In genomic region chr1:16351994-16352841, GRCh38 we compare ENCODE assay signal across 1 cellular context.
TF ChIP-seq lines count a peak whose summit lies in the region.

Gene FBXO42, minus strand, starts transcription at chr1:16352480. Its CDS starts 37,062 bp downstream, at chr1:16315418.

TF ChIP-seq in HepG2, 621 proteins besides CTCF, POLR2A, EP300 and RAD21 (continued from another document and continues in another):
- no peak; the same call in 1 of the 2 replicates for TF ChIP-seq ZNF646 (CRISPR knock-in tag; IDR thresholded peaks at IDR 0.05)
- TF ChIP-seq FOXA3 (CRISPR knock-in tag; IDR thresholded peaks at IDR 0.05): peak; percentile 46
- TF ChIP-seq ASH2L (IDR thresholded peaks at IDR 0.05; ENCODE audit: insufficient read length, low read depth, low read length): peak; percentile 66
- peak; percentile 77; the same call in 1 of the 2 replicates for TF ChIP-seq ZNF446 (CRISPR knock-in tag; IDR thresholded peaks at IDR 0.05)
- peak; percentile 83 for TF ChIP-seq ZBTB38 (CRISPR knock-in tag; IDR thresholded peaks at IDR 0.05)
- TF ChIP-seq KDM6A (CRISPR knock-in tag; IDR thresholded peaks at IDR 0.05; ENCODE audit: low read depth): 0 out of 2 replicates have a peak, but pooled peaks have one; percentile 16
- no peak; the same call in 1 of the 2 replicates for TF ChIP-seq E2F5 (CRISPR knock-in tag; conservative IDR thresholded peaks at IDR 0.05)
- TF ChIP-seq HES4 (CRISPR knock-in tag; IDR thresholded peaks at IDR 0.05; ENCODE audit: borderline replicate concordance): peak; percentile 74
- peak; percentile 34; the same call in 1 of the 2 replicates for TF ChIP-seq ZNF124 (CRISPR knock-in tag; IDR thresholded peaks at IDR 0.05)
- no peak for TF ChIP-seq ZSCAN25 (CRISPR knock-in tag; IDR thresholded peaks at IDR 0.05)
- peak; percentile 15; the same call in 1 of the 2 replicates for TF ChIP-seq ZBTB7A (CRISPR knock-in tag; IDR thresholded peaks at IDR 0.05)
- TF ChIP-seq NFKB2 (CRISPR knock-in tag; IDR thresholded peaks at IDR 0.05; ENCODE audit: borderline replicate concordance): peak; percentile 79; the same call in 1 of the 2 replicates
- peak; percentile 89 for TF ChIP-seq ZBTB14 (CRISPR knock-in tag; IDR thresholded peaks at IDR 0.05)
- peak; percentile 95 for TF ChIP-seq HOXA3 (CRISPR knock-in tag; IDR thresholded peaks at IDR 0.05)
- TF ChIP-seq ZNF576 (CRISPR knock-in tag; IDR thresholded peaks at IDR 0.05): no peak
- TF ChIP-seq CSRNP1 (CRISPR knock-in tag; IDR thresholded peaks at IDR 0.05): peak; percentile 79; the same call in 1 of the 2 replicates
- TF ChIP-seq HMGXB3 (CRISPR knock-in tag; IDR thresholded peaks at IDR 0.05; ENCODE audit: borderline replicate concordance): 0 out of 2 replicates have a peak, but pooled peaks have one; percentile 2
- TF ChIP-seq ZNF569 (CRISPR knock-in tag; IDR thresholded peaks at IDR 0.05; ENCODE audit: borderline replicate concordance): no peak
- no peak for TF ChIP-seq RFX1 (IDR thresholded peaks at IDR 0.05)
- TF ChIP-seq ZNF343 (CRISPR knock-in tag; IDR thresholded peaks at IDR 0.05): peak; percentile 91; the same call in 1 of the 2 replicates
- peak; percentile 45 for TF ChIP-seq HDAC2 (CRISPR knock-in tag; IDR thresholded peaks at IDR 0.05)
- TF ChIP-seq ZNF670 (CRISPR knock-in tag; IDR thresholded peaks at IDR 0.05; ENCODE audit: borderline replicate concordance): peak; percentile 78; the same call in 1 of the 2 replicates
- no peak for TF ChIP-seq DMTF1 (CRISPR knock-in tag; IDR thresholded peaks at IDR 0.05)
- TF ChIP-seq TFDP1 (CRISPR knock-in tag; IDR thresholded peaks at IDR 0.05; ENCODE audit: borderline replicate concordance): peak; percentile 91
- no peak for TF ChIP-seq ZNF276 (CRISPR knock-in tag; IDR thresholded peaks at IDR 0.05; ENCODE audit: low read depth)
- peak; percentile 75; the same call in 1 of the 2 replicates for TF ChIP-seq HOXD1 (CRISPR knock-in tag; IDR thresholded peaks at IDR 0.05)
- peak; percentile 65; the same call in 1 of the 2 replicates for TF ChIP-seq GMEB2 (CRISPR knock-in tag; IDR thresholded peaks at IDR 0.05; ENCODE audit: low read depth)
- 0 out of 2 replicates have a peak, but pooled peaks have one; percentile 9 for TF ChIP-seq ZFP36L1 (CRISPR knock-in tag; IDR thresholded peaks at IDR 0.05)
- peak; percentile 84 for TF ChIP-seq BCL3 (CRISPR knock-in tag; IDR thresholded peaks at IDR 0.05)
- TF ChIP-seq TAF1 (CRISPR knock-in tag; IDR thresholded peaks at IDR 0.05): peak; percentile 88
